Comparison of ENCODE assay signal across 13 cellular contexts in the genomic region with DNA sequence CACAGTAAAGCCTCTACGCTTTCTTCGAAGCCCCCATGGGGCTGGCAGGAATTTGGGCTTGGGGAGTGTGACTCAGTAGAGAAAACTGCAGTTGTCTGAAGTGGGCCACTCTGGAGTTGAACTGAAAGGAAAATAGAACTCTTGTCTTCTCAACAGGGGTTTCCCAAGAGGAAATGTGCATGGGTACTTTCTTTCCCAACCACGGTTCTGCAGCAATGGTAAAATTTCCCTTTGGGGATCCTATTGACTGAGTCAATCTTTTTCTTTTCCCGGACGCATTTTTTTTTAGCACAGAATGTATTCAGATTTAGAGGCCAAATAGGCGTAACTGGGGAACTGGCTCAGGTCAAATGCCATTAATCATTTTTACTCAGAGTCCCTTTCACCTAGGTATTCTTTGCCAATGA.
"Had no signal": no experiment of that assay in that cellular context is flagged by ENCODE, and none has a peak within 500 bp of the region (broad histone marks: within the 10 kb centered on the region; RNA-seq: fewer than 3 reads in every experiment).

No MANE protein-coding gene starts in this region.

- H3K4me3 ChIP-seq: esophagus squamous epithelium, heart left ventricle, ovary, testis, upper lobe of right lung had no signal

- H3K4me1 ChIP-seq: esophagus squamous epithelium, heart left ventricle, testis, upper lobe of right lung had no signal

- H3K27me3 ChIP-seq: esophagus squamous epithelium, heart left ventricle, ovary, testis, upper lobe of right lung had no signal

- ATAC-seq: heart left ventricle; left ventricle myocardium superior; stimulated activated naive CD8-positive, alpha-beta T cell treated with anti-CD3 and anti-CD28 coated beads, Interleukin-15, amount 100 ng/mL, for 72 hours; upper lobe of right lung had no signal

- H3K27ac ChIP-seq: esophagus squamous epithelium, heart left ventricle, ovary, testis, upper lobe of right lung had no signal

- H3K36me3 ChIP-seq: esophagus squamous epithelium, heart left ventricle, ovary, upper lobe of right lung had no signal

- H3K9me3 ChIP-seq: ovary, testis, upper lobe of right lung had no signal

- DNase-seq: activated CD4-positive, alpha-beta T cell treated with anti-CD3 and anti-CD28 coated beads, Interleukin-2, amount 50 U/mL, for 1 hour; activated CD4-positive, CD25-positive, alpha-beta regulatory T cell; activated naive CD4-positive, alpha-beta T cell treated with anti-CD3 and anti-CD28 coated beads, Interleukin-2, amount 50 U/mL, for 16 hours; esophagus squamous epithelium; foreskin melanocyte; heart left ventricle; left ventricle myocardium superior; ovary; stimulated activated CD4-positive, alpha-beta T cell treated with anti-CD3 and anti-CD28 coated beads, Interleukin-15, amount 100 ng/mL, for 24 hours; stimulated activated CD4-positive, alpha-beta T cell treated with anti-CD3 and anti-CD28 coated beads, Interleukin-4, amount 100 ng/mL, for 4 hours; stimulated activated naive CD8-positive, alpha-beta T cell treated with anti-CD3 and anti-CD28 coated beads, Interleukin-15, amount 100 ng/mL, for 72 hours; testis; upper lobe of right lung had no signal
